8 cellular contexts compared by ENCODE assay signal in genomic region chr2:173963817-173964564, GRCh38. TPM values are rescaled to one million over a fixed set of nuclear protein-coding genes. Genes with fewer than 3 reads are reported as not detected.
DNase-seq lines count a peak whose midpoint lies in the region; ATAC-seq lines count a peak whose summit lies in the region.

No MANE protein-coding gene starts in this region.

- peak; percentile 59 for ATAC-seq in GM18909 (IDR thresholded peaks at IDR 0.05; ENCODE audit: poor library complexity, unreplicated experiment)
- peak; percentile 52 for ATAC-seq in HG03175 (IDR thresholded peaks at IDR 0.05; ENCODE audit: unreplicated experiment)

- DNase-seq in AG08396 (ENCODE audit: low spot score) (peak; percentile 88), NCI-H345 treated with DMSO at 0.1 percent for 48 hours (lab: John Stamatoyannopoulos, UW; ENCODE audit: unreplicated experiment) (peak; percentile 69), cerebellum (ENCODE audit: low spot score) (peak; percentile 90), kidney glomerular epithelial cell (lab: John Stamatoyannopoulos, UW) (peak; percentile 76)
- peak; percentile 88 for DNase-seq in activated CD4-positive, alpha-beta T cell treated with anti-CD3 and anti-CD28 coated beads for 1 hour
- DNase-seq in stimulated activated CD4-positive, alpha-beta T cell treated with anti-CD3 and anti-CD28 coated beads, Interleukin-1b, Interleukin-23, amount 100 ng/mL, for 1 hour (ENCODE audit: low read depth in 2 of 2): peak; percentile 86 to 87

RNA-seq across cellular contexts. Expression of gene SP3, which starts 1.2 kb away (rescaled TPM):
- total RNA-seq in cerebellum: 137 TPM

Comparison
In these comparisons a context has a peak if more than half of its experiments do, and no peak if none do; other contexts are left out.
1. Peak in every context shown above with its lines: DNase-seq and ATAC-seq.